9 cellular contexts compared by ENCODE assay signal in the genomic region with DNA sequence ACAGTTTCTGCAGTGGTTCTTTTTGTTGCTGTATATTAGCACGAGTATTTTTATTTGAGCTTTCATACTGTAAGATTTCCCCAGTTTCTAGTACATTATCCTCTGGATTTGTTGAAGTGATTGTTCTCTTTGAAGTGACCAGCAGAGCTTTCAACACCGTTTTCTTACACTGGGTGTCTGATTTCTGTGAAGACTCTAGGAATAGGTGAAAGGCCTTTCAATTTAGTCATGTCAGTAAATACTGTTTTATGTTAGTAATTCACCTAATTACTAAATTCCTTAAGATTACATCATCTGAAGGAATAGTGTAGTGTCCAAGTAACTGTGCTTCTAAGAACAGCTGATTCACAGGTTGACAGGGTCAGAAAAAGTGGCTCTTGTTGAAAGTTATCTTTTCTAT. TPM values are rescaled to one million over a fixed set of nuclear protein-coding genes. Genes with fewer than 3 reads are reported as not detected.
DNase-seq lines count a peak whose midpoint lies in the region; ATAC-seq, FAIRE-seq and TF ChIP-seq lines count a peak whose summit lies in the region.
"Had no signal": no experiment of that assay in that cellular context is flagged by ENCODE, and none has a peak within 500 bp of the region (broad histone marks: within the 10 kb centered on the region; RNA-seq: fewer than 3 reads in every experiment).

No MANE protein-coding gene starts in this region.

- no peak for DNase-seq in heart left ventricle
- DNase-seq in Right ventricle myocardium inferior (ENCODE audit: missing footprints) = no peak
- peak; percentile 63 for DNase-seq in adipocyte (ENCODE audit: low read depth)
- DNase-seq in kidney = no peak
- DNase-seq in NOMO-1 treated with DMSO at 0.1 percent for 48 hours (lab: John Stamatoyannopoulos, UW; ENCODE audit: unreplicated experiment) = no peak
- no peak for DNase-seq in 8988T
- DNase-seq in GM19240 (ENCODE audit: insufficient read length, low spot score) = no peak

- ATAC-seq in heart left ventricle (no peak), Right ventricle myocardium inferior (no peak)

- H3K9me3 ChIP-seq in heart left ventricle = no peaks in the 10 kb centered on the region
- no peaks in the 10 kb centered on the region for H3K9me3 ChIP-seq in adipocyte (ENCODE audit: control insufficient read depth, low read length)
- no peaks in the 10 kb centered on the region for H3K9me3 ChIP-seq in kidney (ENCODE audit: control insufficient read depth in 1 of 2, low read length in 2 of 2)
- no peaks in the 10 kb centered on the region for H3K9me3 ChIP-seq in thymus (ENCODE audit: control insufficient read depth)

- H3K9ac ChIP-seq in adipocyte (ENCODE audit: low read length) (peak overlapping the region; percentile 96), kidney (ENCODE audit: low read length in 2 of 2) (peak overlapping the region in 1 of 2 donors; percentile 95)

- intact Hi-C loops in heart left ventricle (cut with DNase I) (no loop called here), Right ventricle myocardium inferior (cut with DNase I) (no loop called here), kidney (cut with DNase I) (no loop called here)

- H3K36me3 ChIP-seq in heart left ventricle (no peaks in the 10 kb centered on the region), adipocyte (ENCODE audit: control insufficient read depth, insufficient read depth, low read length, severe bottlenecking) (no peaks in the 10 kb centered on the region), kidney (ENCODE audit: control insufficient read depth in 1 of 2, insufficient read depth in 2 of 2, low read length in 2 of 2) (no peaks in the 10 kb centered on the region), thymus (ENCODE audit: control insufficient read depth, insufficient read depth) (peaks cover 4% of the 10 kb centered on the region)

- WGBS in heart left ventricle, 4 donors = 20 to 34% (median 25%) methylated on average over 2 of the region's 2 CpGs
- 57% methylated on average over 2 of the region's 2 CpGs for WGBS in thymus

- no peak for TF ChIP-seq CTCF in heart left ventricle (IDR thresholded peaks at IDR 0.05)
- no peak for TF ChIP-seq CTCF in kidney (IDR thresholded peaks at IDR 0.05; ENCODE audit: borderline replicate concordance, extremely low read depth, insufficient read depth)

- H3K4me1 ChIP-seq in heart left ventricle (peaks cover 0 to 52% (median 24%) of the 10 kb centered on the region in 12 donors), adipocyte (ENCODE audit: control insufficient read depth, insufficient read depth, low read length) (peaks cover 30% of the 10 kb centered on the region), kidney (ENCODE audit: control insufficient read depth in 1 of 2, insufficient read depth in 1 of 2, low read depth in 1 of 2, low read length in 2 of 2) (peaks cover 0 to 10% of the 10 kb centered on the region in 2 donors), thymus (ENCODE audit: control insufficient read depth, insufficient read depth, low read length) (no peaks in the 10 kb centered on the region)

- FAIRE-seq in kidney (lab: Jason Lieb, UNC) = peak; percentile 58
- FAIRE-seq: islet of Langerhans had no signal

- H3K4me3 ChIP-seq in heart left ventricle (peak overlapping the region in 8 of 12 donors; percentile 79 to 96 (median 91)), adipocyte (ENCODE audit: low read length) (peak overlapping the region; percentile 98), kidney (ENCODE audit: low read length in 2 of 2) (peak overlapping the region; percentile 89 to 99), thymus (ENCODE audit: low read length) (peak overlapping the region; percentile 18)

- peak overlapping the region in 9 of 12 donors; percentile 51 to 96 (median 91) for H3K27ac ChIP-seq in heart left ventricle
- peak overlapping the region in 1 of 2 donors; percentile 44 for H3K27ac ChIP-seq in kidney (ENCODE audit: low read depth in 2 of 2, low read length in 2 of 2)
- H3K27ac ChIP-seq in thymus (ENCODE audit: low read depth) = no peak overlapping the region

- H3K27me3 ChIP-seq in heart left ventricle (no peaks in the 10 kb centered on the region), adipocyte (replicated peaks; ENCODE audit: control insufficient read depth, insufficient read depth, low read length) (no peaks in the 10 kb centered on the region), thymus (ENCODE audit: control insufficient read depth, insufficient read depth) (no peaks in the 10 kb centered on the region)

- TF ChIP-seq POLR2A in heart left ventricle (IDR thresholded peaks at IDR 0.05) = no peak

RNA-seq across cellular contexts. Expression of a gene that starts 2.3 kb away (rescaled TPM):
- total RNA-seq in heart left ventricle (10 to 100 TPM; 25.7 to 65.9 (median 54.1) TPM), Right ventricle myocardium inferior (48.4 TPM), kidney (45.9 TPM)
- polyA plus RNA-seq in heart left ventricle (10 to 100 TPM; 22.6 to 46.2 TPM), kidney (ENCODE audit: insufficient read depth, low read depth, low replicate concordance) (19.8 TPM), thymus (55.4 TPM)

Comparison
In these comparisons a context has a peak if more than half of its experiments do, and no peak if none do; other contexts are left out.
1. H3K4me3 ChIP-seq: peak in every context shown above with its lines; median percentile 98 in adipocyte; 94 in kidney; 91 in heart left ventricle; 18 in thymus.